Comparison of ENCODE assay signal across 1 cellular context in the genomic region with DNA sequence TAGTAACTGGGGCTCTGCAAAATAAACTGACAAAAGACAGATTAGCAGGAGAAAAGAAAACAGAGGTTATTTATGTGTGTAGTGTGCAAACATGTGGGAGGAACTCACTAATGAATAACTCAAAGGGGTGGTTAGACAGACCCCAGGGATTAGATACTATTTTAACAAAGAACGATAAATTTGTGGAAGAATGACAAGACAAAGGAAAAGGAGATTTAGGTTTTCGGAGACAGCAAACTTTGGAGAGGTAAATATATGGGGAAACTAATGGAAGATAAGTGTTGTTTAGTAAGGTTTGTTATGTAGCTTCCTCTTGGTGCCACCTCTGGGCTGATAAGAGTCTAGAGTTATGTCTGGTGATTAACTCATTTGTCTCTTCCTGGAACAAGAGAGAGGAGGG.
TF ChIP-seq lines count a peak whose summit lies in the region.

No MANE protein-coding gene starts in this region.

TF ChIP-seq in HEK293, 187 proteins besides CTCF, POLR2A, EP300 and RAD21 (continued from another document):
- TF ChIP-seq, protein P1, sequence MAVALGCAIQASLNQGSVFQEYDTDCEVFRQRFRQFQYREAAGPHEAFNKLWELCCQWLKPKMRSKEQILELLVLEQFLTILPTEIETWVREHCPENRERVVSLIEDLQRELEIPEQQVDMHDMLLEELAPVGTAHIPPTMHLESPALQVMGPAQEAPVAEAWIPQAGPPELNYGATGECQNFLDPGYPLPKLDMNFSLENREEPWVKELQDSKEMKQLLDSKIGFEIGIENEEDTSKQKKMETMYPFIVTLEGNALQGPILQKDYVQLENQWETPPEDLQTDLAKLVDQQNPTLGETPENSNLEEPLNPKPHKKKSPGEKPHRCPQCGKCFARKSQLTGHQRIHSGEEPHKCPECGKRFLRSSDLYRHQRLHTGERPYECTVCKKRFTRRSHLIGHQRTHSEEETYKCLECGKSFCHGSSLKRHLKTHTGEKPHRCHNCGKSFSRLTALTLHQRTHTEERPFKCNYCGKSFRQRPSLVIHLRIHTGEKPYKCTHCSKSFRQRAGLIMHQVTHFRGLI (tag by site-specific recombination; IDR thresholded peaks at IDR 0.05): no peak
